1 cellular context compared by ENCODE assay signal in genomic region chr2:113167115-113167932, GRCh38.
TF ChIP-seq lines count a peak whose summit lies in the region.

No MANE protein-coding gene starts in this region.

TF ChIP-seq in HepG2, 621 proteins besides CTCF, POLR2A, EP300 and RAD21 (continued from another document and continues in another):
- TF ChIP-seq TEAD3 (CRISPR knock-in tag; optimal IDR thresholded peaks at IDR 0.05; ENCODE audit: borderline replicate concordance) = peak; percentile 85
- peak; percentile 89; the same call in 1 of the 2 replicates for TF ChIP-seq YEATS2 (CRISPR knock-in tag; IDR thresholded peaks at IDR 0.05; ENCODE audit: borderline replicate concordance)
- peak; percentile 75; the same call in 1 of the 2 replicates for TF ChIP-seq TMF1 (CRISPR knock-in tag; IDR thresholded peaks at IDR 0.05; ENCODE audit: low read depth)
- peak; percentile 69; the same call in 1 of the 2 replicates for TF ChIP-seq ZZZ3 (CRISPR knock-in tag; IDR thresholded peaks at IDR 0.05; ENCODE audit: borderline replicate concordance)
- peak; percentile 98 for TF ChIP-seq ZNF605 (CRISPR knock-in tag; IDR thresholded peaks at IDR 0.05)
- no peak for TF ChIP-seq ZNF282 (IDR thresholded peaks at IDR 0.05; ENCODE audit: partially characterized antibody)
- peak; percentile 91; the same call in 1 of the 2 replicates for TF ChIP-seq TOPORS (CRISPR knock-in tag; IDR thresholded peaks at IDR 0.05)
- no peak for TF ChIP-seq TBP (CRISPR knock-in tag; IDR thresholded peaks at IDR 0.05)
- peak; percentile 94 for TF ChIP-seq ZBTB21 (CRISPR knock-in tag; IDR thresholded peaks at IDR 0.05)
- TF ChIP-seq ZNF207 (IDR thresholded peaks at IDR 0.05; ENCODE audit: borderline replicate concordance) = no peak
- TF ChIP-seq ZNF407 (CRISPR knock-in tag; IDR thresholded peaks at IDR 0.05; ENCODE audit: not compliant biosample characterization) = peak; percentile 76
- TF ChIP-seq ZBTB44 (CRISPR knock-in tag; IDR thresholded peaks at IDR 0.05) = 0 out of 2 replicates have a peak, but pooled peaks have one; percentile 76
- TF ChIP-seq FOSL1 (CRISPR knock-in tag; IDR thresholded peaks at IDR 0.05; ENCODE audit: borderline replicate concordance) = no peak
- peak; percentile 87 for TF ChIP-seq MIER2 (CRISPR knock-in tag; IDR thresholded peaks at IDR 0.05)
- peak; percentile 11 for TF ChIP-seq ZNF883 (CRISPR knock-in tag; IDR thresholded peaks at IDR 0.05; ENCODE audit: not compliant biosample characterization)
- TF ChIP-seq E2F5 (CRISPR knock-in tag; conservative IDR thresholded peaks at IDR 0.05) = peak; percentile 37; the same call in 1 of the 2 replicates
- TF ChIP-seq CREB3 (CRISPR knock-in tag; IDR thresholded peaks at IDR 0.05) = no peak
- TF ChIP-seq MTF2 (CRISPR knock-in tag; IDR thresholded peaks at IDR 0.05; ENCODE audit: borderline replicate concordance) = peak; percentile 76; the same call in 1 of the 2 replicates
- TF ChIP-seq ZNF367 (CRISPR knock-in tag; IDR thresholded peaks at IDR 0.05; ENCODE audit: borderline replicate concordance) = 0 out of 2 replicates have a peak, but pooled peaks have one; percentile 32
- 0 out of 2 replicates have a peak, but pooled peaks have one; percentile 82 for TF ChIP-seq DNMT1 (CRISPR knock-in tag; IDR thresholded peaks at IDR 0.05)
- TF ChIP-seq ZNF670 (CRISPR knock-in tag; IDR thresholded peaks at IDR 0.05; ENCODE audit: borderline replicate concordance) = peak; percentile 97
- TF ChIP-seq ZNF180 (CRISPR knock-in tag; IDR thresholded peaks at IDR 0.05; ENCODE audit: borderline replicate concordance, low read depth) = no peak
- TF ChIP-seq PTBP1 (IDR thresholded peaks at IDR 0.05; ENCODE audit: low read depth, low read length, poor library complexity, severe bottlenecking) = no peak
- no peak for TF ChIP-seq AGO1 (IDR thresholded peaks at IDR 0.05; ENCODE audit: low read depth, low read length, poor library complexity, severe bottlenecking)
- peak; percentile 97 for TF ChIP-seq ZIK1 (CRISPR knock-in tag; IDR thresholded peaks at IDR 0.05; ENCODE audit: borderline replicate concordance, low read depth)
- TF ChIP-seq CCAR2 (optimal IDR thresholded peaks at IDR 0.05; ENCODE audit: low read depth, low read length) = no peak
- TF ChIP-seq HMGA1 (CRISPR knock-in tag; conservative IDR thresholded peaks at IDR 0.05) = no peak
- TF ChIP-seq SP2 (CRISPR knock-in tag; IDR thresholded peaks at IDR 0.05) = peak; percentile 72
- TF ChIP-seq MAFK (conservative IDR thresholded peaks at IDR 0.05 in 1 of 2, IDR thresholded peaks at IDR 0.05 in 1 of 2; ENCODE audit: low read length in 2 of 2) = peak in 1 of 2 experiments; percentile 22; a peak in 2 of 4 replicates
- no peak for TF ChIP-seq PHB2 (IDR thresholded peaks at IDR 0.05; ENCODE audit: partially characterized antibody)
- TF ChIP-seq ZNF431 (CRISPR knock-in tag; IDR thresholded peaks at IDR 0.05; ENCODE audit: borderline replicate concordance, low read depth) = peak; percentile 99
- no peak for TF ChIP-seq MTA3 (CRISPR knock-in tag; IDR thresholded peaks at IDR 0.05)
- peak; percentile 78; the same call in 1 of the 2 replicates for TF ChIP-seq HES4 (CRISPR knock-in tag; IDR thresholded peaks at IDR 0.05; ENCODE audit: borderline replicate concordance)
- TF ChIP-seq TBX2 (CRISPR knock-in tag; IDR thresholded peaks at IDR 0.05; ENCODE audit: borderline replicate concordance) = peak; percentile 98
- TF ChIP-seq ATF6 (CRISPR knock-in tag; conservative IDR thresholded peaks at IDR 0.05) = 0 out of 2 replicates have a peak, but pooled peaks have one; percentile 63
- no peak; the same call in 1 of the 2 replicates for TF ChIP-seq ZNF660 (CRISPR knock-in tag; IDR thresholded peaks at IDR 0.05; ENCODE audit: borderline replicate concordance, low read depth)
- TF ChIP-seq ISX (CRISPR knock-in tag; conservative IDR thresholded peaks at IDR 0.05) = no peak
- TF ChIP-seq ZNF709 (CRISPR knock-in tag; IDR thresholded peaks at IDR 0.05) = peak; percentile 97
- peak; percentile 93 for TF ChIP-seq SALL2 (CRISPR knock-in tag; IDR thresholded peaks at IDR 0.05)
- TF ChIP-seq KMT2A (CRISPR knock-in tag; IDR thresholded peaks at IDR 0.05) = 0 out of 2 replicates have a peak, but pooled peaks have one; percentile 58
- peak; percentile 97 for TF ChIP-seq ZBTB38 (CRISPR knock-in tag; IDR thresholded peaks at IDR 0.05)
- TF ChIP-seq ZNF382 (CRISPR knock-in tag; IDR thresholded peaks at IDR 0.05; ENCODE audit: borderline replicate concordance) = no peak
- TF ChIP-seq HNF4G (IDR thresholded peaks at IDR 0.05; ENCODE audit: borderline replicate concordance, low read depth, low read length) = peak; percentile 86
- TF ChIP-seq HNF4G (CRISPR knock-in tag; IDR thresholded peaks at IDR 0.05; ENCODE audit: borderline replicate concordance, low read depth) = peak; percentile 98
- no peak for TF ChIP-seq NFATC3 (CRISPR knock-in tag; IDR thresholded peaks at IDR 0.05)
- peak; percentile 93 for TF ChIP-seq DPF2 (CRISPR knock-in tag; IDR thresholded peaks at IDR 0.05; ENCODE audit: borderline replicate concordance, low read depth)
- TF ChIP-seq ZNF441 (CRISPR knock-in tag; IDR thresholded peaks at IDR 0.05; ENCODE audit: borderline replicate concordance) = no peak; the same call in 1 of the 2 replicates
- TF ChIP-seq SMARCE1 (IDR thresholded peaks at IDR 0.05; ENCODE audit: borderline replicate concordance) = no peak
- peak; percentile 100 for TF ChIP-seq ZNF501 (CRISPR knock-in tag; IDR thresholded peaks at IDR 0.05)
- peak; percentile 95 for TF ChIP-seq MXD3 (CRISPR knock-in tag; IDR thresholded peaks at IDR 0.05)
- peak; percentile 68; the same call in 1 of the 2 replicates for TF ChIP-seq ZNF770 (CRISPR knock-in tag; IDR thresholded peaks at IDR 0.05)
- peak; percentile 99 for TF ChIP-seq MLX (CRISPR knock-in tag; IDR thresholded peaks at IDR 0.05)
